In genomic region chr13:19766637-19767036, GRCh38 we compare ENCODE assay signal across 17 cellular contexts. TPM values are rescaled to one million over a fixed set of nuclear protein-coding genes. Genes with fewer than 3 reads are reported as not detected.
DNase-seq lines count a peak whose midpoint lies in the region; ATAC-seq and TF ChIP-seq lines count a peak whose summit lies in the region.
"Had no signal": no experiment of that assay in that cellular context is flagged by ENCODE, and none has a peak within 500 bp of the region (broad histone marks: within the 10 kb centered on the region; RNA-seq: fewer than 3 reads in every experiment).

No MANE protein-coding gene starts in this region.

- TF ChIP-seq CTCF in Calu3 (IDR thresholded peaks at IDR 0.05; ENCODE audit: unreplicated experiment) (no peak), coronary artery (IDR thresholded peaks at IDR 0.05) (no peak), neural crest cell (conservative IDR thresholded peaks at IDR 0.05) (no peak)

- H3K36me3 ChIP-seq in HAP-1 (replicated peaks), result peaks cover 71% of the 10 kb centered on the region
- peaks cover 17% of the 10 kb centered on the region for H3K36me3 ChIP-seq in effector memory CD4-positive, alpha-beta T cell (ENCODE audit: control insufficient read depth, insufficient read depth, low read length)

- no peak overlapping the region for H3K27ac ChIP-seq in coronary artery
- no peak overlapping the region for H3K27ac ChIP-seq in effector memory CD4-positive, alpha-beta T cell (ENCODE audit: insufficient read depth, low read length, poor library complexity, severe bottlenecking)
- H3K27ac ChIP-seq: adrenal gland; BLaER1 treated with 17β-estradiol and CSF1 and Interleukin-3, amounts not matched to agents 10 nM and 100 nM had no signal

- peaks cover 3% of the 10 kb centered on the region for H3K4me1 Mint-ChIP-seq in Calu3 (ENCODE audit: low read depth, unreplicated experiment)
- peaks cover 13% of the 10 kb centered on the region for H3K4me1 Mint-ChIP-seq in neural crest cell

- no peaks in the 10 kb centered on the region for H3K9me3 Mint-ChIP-seq in Calu3 (ENCODE audit: low read depth, unreplicated experiment)
- no peaks in the 10 kb centered on the region for H3K9me3 Mint-ChIP-seq in neural crest cell

- no peaks in the 10 kb centered on the region for H3K27me3 Mint-ChIP-seq in Calu3 (ENCODE audit: unreplicated experiment)
- no peaks in the 10 kb centered on the region for H3K27me3 Mint-ChIP-seq in neural crest cell (ENCODE audit: low read depth)

- no TSS peak for BruUV-seq in Calu3 (replicated peaks; lab: Mats Ljungman, UMichigan)

- peaks cover 16% of the 10 kb centered on the region for H3K36me3 Mint-ChIP-seq in Calu3 (ENCODE audit: insufficient read depth, unreplicated experiment)
- peaks cover 15% of the 10 kb centered on the region for H3K36me3 Mint-ChIP-seq in neural crest cell (ENCODE audit: low read depth)

- no peaks in the 10 kb centered on the region for H3K9me3 ChIP-seq in HAP-1
- no peaks in the 10 kb centered on the region for H3K9me3 ChIP-seq in effector memory CD4-positive, alpha-beta T cell (ENCODE audit: control insufficient read depth, low read length)
- H3K9me3 ChIP-seq: adrenal gland had no signal

- H3K4me3 Mint-ChIP-seq in Calu3 (ENCODE audit: low read depth, unreplicated experiment), result no peak overlapping the region
- H3K4me3 Mint-ChIP-seq in neural crest cell, result no peak overlapping the region

- no peak for ATAC-seq in HG02885 (IDR thresholded peaks at IDR 0.05; ENCODE audit: poor library complexity, unreplicated experiment)
- ATAC-seq: PC-3, SK-N-SH treated with all-trans-retinoic acid at 6 μM for 48 hours had no signal

- peak; percentile 1 for DNase-seq in Calu3
- peak; percentile 14 to 44 for DNase-seq in HAP-1 (ENCODE audit: low spot score in 2 of 2)
- DNase-seq in coronary artery (ENCODE audit: low spot score), result no peak
- no peak for DNase-seq in neural crest cell (ENCODE audit: low read depth, low spot score)
- DNase-seq in effector memory CD4-positive, alpha-beta T cell, result no peak
- no peak for DNase-seq in AG20443 (ENCODE audit: low spot score)
- DNase-seq: activated CD4-positive, alpha-beta T cell treated with anti-CD3 and anti-CD28 coated beads, Interleukin-2, amount 50 U/mL, for 1 hour; activated T-cell treated with anti-CD3 and anti-CD28 coated beads, Interleukin-2, amount 50 U/mL, for 48 hours; glutamatergic neuron; Kasumi-1; NCI-H1694 treated with DMSO at 0.1 percent for 48 hours; NCI-H524 treated with DMSO at 0.1 percent for 48 hours; PC-3 had no signal

- in situ Hi-C loops in HAP-1 (cut with MboI; ENCODE audit: low sequenced_read_pairs), result no loop called here

- no peaks in the 10 kb centered on the region for H3K27me3 ChIP-seq in HAP-1 (ENCODE audit: low read depth)
- H3K27me3 ChIP-seq in effector memory CD4-positive, alpha-beta T cell (replicated peaks; ENCODE audit: control insufficient read depth, insufficient read depth, low read length, poor library complexity, severe bottlenecking), result no peaks in the 10 kb centered on the region
- H3K27me3 ChIP-seq: adrenal gland; BLaER1 treated with 17β-estradiol and CSF1 and Interleukin-3, amounts not matched to agents 10 nM and 100 nM had no signal

- H3K27ac Mint-ChIP-seq in Calu3 (ENCODE audit: unreplicated experiment), result no peak overlapping the region
- peak overlapping the region; percentile 28 for H3K27ac Mint-ChIP-seq in neural crest cell (ENCODE audit: unreplicated experiment)

- no peak overlapping the region for H3K4me3 ChIP-seq in HAP-1
- peak overlapping the region; percentile 26 for H3K4me3 ChIP-seq in coronary artery
- H3K4me3 ChIP-seq in effector memory CD4-positive, alpha-beta T cell (ENCODE audit: insufficient read depth, low read depth, low read length, poor library complexity, severe bottlenecking), result no peak overlapping the region
- H3K4me3 ChIP-seq: adrenal gland; BLaER1 treated with 17β-estradiol and CSF1 and Interleukin-3, amounts not matched to agents 10 nM and 100 nM had no signal

- CTCF ChIA-PET in Calu3 (lab: Charles Lee), result no interaction called here

- intact Hi-C loops in Calu3 (cut with micrococcal nuclease; ENCODE audit: unreplicated experiment), result no loop called here

- peaks cover 6% of the 10 kb centered on the region; the same call in 1 of the 2 replicates for H3K4me1 ChIP-seq in HAP-1
- H3K4me1 ChIP-seq in effector memory CD4-positive, alpha-beta T cell (ENCODE audit: control insufficient read depth, insufficient read depth, low read length, poor library complexity, severe bottlenecking), result peaks cover 9% of the 10 kb centered on the region

RNA-seq across cellular contexts. Expression of gene PSPC1, which starts 16.1 kb away (rescaled TPM):
- total RNA-seq in Calu3 (2022) (60.7 and 62.3 TPM in 2 replicates), neural crest cell (81.1 and 85.3 TPM in 2 replicates)

Comparison
In these comparisons a context has a peak if more than half of its experiments do, and no peak if none do; other contexts are left out.
1. DNase-seq: peak in Calu3 (single experiment) and HAP-1 (2 of 2); none in coronary artery (single experiment), neural crest cell (single experiment), effector memory CD4-positive, alpha-beta T cell (0 of 3) and AG20443 (single experiment).